15 cellular contexts compared by ENCODE assay signal in genomic region chr5:14386882-14387575, GRCh38.
"Had no signal": no experiment of that assay in that cellular context is flagged by ENCODE, and none has a peak within 500 bp of the region (broad histone marks: within the 10 kb centered on the region; RNA-seq: fewer than 3 reads in every experiment).

No MANE protein-coding gene starts in this region.

- FAIRE-seq: bronchial epithelial cell had no signal

- H3K4me3 ChIP-seq: esophagus muscularis mucosa, lower lobe of right lung, mucosa of descending colon, transverse colon had no signal

- ATAC-seq: activated T-cell treated with anti-CD3 and anti-CD28 coated beads, Interleukin-2, amount 50 U/mL, for 72 hours; left cardiac atrium; lower lobe of right lung; mucosa of descending colon; natural killer cell treated with Interleukin-12 subunit alpha and Interleukin-12 subunit beta and Interleukin-15 and Interleukin-18, amount 100 ng/mL, for 72 hours; right cardiac atrium; stimulated activated naive B cell treated with anti-CD40 and anti-IgM and Interleukin-4, amounts not matched to agents 10 μg/mL and 1 μg/mL and 100 μg/mL, for 72 hours had no signal

- H3K27me3 Mint-ChIP-seq: activated naive CD8-positive, alpha-beta T cell treated with anti-CD3 and anti-CD28 coated beads, Interleukin-2, amount 10 ng/mL, durations not matched to agents 7 days and 5 days; natural killer cell treated with Interleukin-12 subunit alpha and Interleukin-12 subunit beta and Interleukin-15 and Interleukin-18, amount 100 ng/mL, for 72 hours; stimulated activated naive B cell treated with anti-CD40 and anti-IgM and Interleukin-4, amounts not matched to agents 10 μg/mL and 1 μg/mL and 100 μg/mL, for 72 hours had no signal

- H3K9me3 Mint-ChIP-seq: activated CD4-positive, alpha-beta memory T cell treated with anti-CD3 and anti-CD28 coated beads for 36 hours; activated naive CD8-positive, alpha-beta T cell treated with anti-CD3 and anti-CD28 coated beads, Interleukin-2, amount 10 ng/mL, durations not matched to agents 7 days and 5 days; activated T-cell treated with anti-CD3 and anti-CD28 coated beads, Interleukin-2, amount 50 U/mL, for 72 hours; natural killer cell treated with Interleukin-12 subunit alpha and Interleukin-12 subunit beta and Interleukin-15 and Interleukin-18, amount 100 ng/mL, for 72 hours; stimulated activated naive B cell treated with anti-CD40 and anti-IgM and Interleukin-4, amounts not matched to agents 10 μg/mL and 1 μg/mL and 100 μg/mL, for 72 hours had no signal

- H3K27me3 ChIP-seq: esophagus muscularis mucosa, transverse colon had no signal

- H3K4me1 Mint-ChIP-seq: stimulated activated naive B cell treated with anti-CD40 and anti-IgM and Interleukin-4, amounts not matched to agents 10 μg/mL and 1 μg/mL and 100 μg/mL, for 72 hours had no signal

- H3K9me3 ChIP-seq: esophagus muscularis mucosa, lower lobe of right lung, mucosa of descending colon, transverse colon had no signal

- H3K4me3 Mint-ChIP-seq: activated CD4-positive, alpha-beta memory T cell treated with anti-CD3 and anti-CD28 coated beads for 36 hours; activated naive CD8-positive, alpha-beta T cell treated with anti-CD3 and anti-CD28 coated beads, Interleukin-2, amount 10 ng/mL, durations not matched to agents 7 days and 5 days; activated T-cell treated with anti-CD3 and anti-CD28 coated beads, Interleukin-2, amount 50 U/mL, for 72 hours; natural killer cell treated with Interleukin-12 subunit alpha and Interleukin-12 subunit beta and Interleukin-15 and Interleukin-18, amount 100 ng/mL, for 72 hours; stimulated activated naive B cell treated with anti-CD40 and anti-IgM and Interleukin-4, amounts not matched to agents 10 μg/mL and 1 μg/mL and 100 μg/mL, for 72 hours had no signal

- DNase-seq: activated CD4-positive, alpha-beta memory T cell treated with anti-CD3 and anti-CD28 coated beads for 36 hours; activated CD4-positive, alpha-beta T cell treated with anti-CD3 and anti-CD28 coated beads for 1 hour; activated naive CD8-positive, alpha-beta T cell treated with anti-CD3 and anti-CD28 coated beads, Interleukin-2, amount 10 ng/mL, durations not matched to agents 7 days and 5 days; activated T-cell treated with anti-CD3 and anti-CD28 coated beads, Interleukin-2, amount 50 U/mL, for 72 hours; glutamatergic neuron; left cardiac atrium; lower lobe of right lung; mucosa of descending colon; right cardiac atrium; stimulated activated CD4-positive, alpha-beta T cell treated with anti-CD3 and anti-CD28 coated beads, Interleukin-2, amount 100 ng/mL, for 24 hours; stimulated activated naive B cell treated with anti-CD40 and anti-IgM and Interleukin-4, amounts not matched to agents 10 μg/mL and 1 μg/mL and 100 μg/mL, for 72 hours; transverse colon had no signal

- H3K4me1 ChIP-seq: lower lobe of right lung, transverse colon had no signal

- H3K27ac Mint-ChIP-seq: activated CD4-positive, alpha-beta memory T cell treated with anti-CD3 and anti-CD28 coated beads for 36 hours; activated naive CD8-positive, alpha-beta T cell treated with anti-CD3 and anti-CD28 coated beads, Interleukin-2, amount 10 ng/mL, durations not matched to agents 7 days and 5 days; activated T-cell treated with anti-CD3 and anti-CD28 coated beads, Interleukin-2, amount 50 U/mL, for 72 hours; natural killer cell treated with Interleukin-12 subunit alpha and Interleukin-12 subunit beta and Interleukin-15 and Interleukin-18, amount 100 ng/mL, for 72 hours; stimulated activated naive B cell treated with anti-CD40 and anti-IgM and Interleukin-4, amounts not matched to agents 10 μg/mL and 1 μg/mL and 100 μg/mL, for 72 hours had no signal

- H3K27ac ChIP-seq: esophagus muscularis mucosa, lower lobe of right lung, transverse colon had no signal
